Comparison of ENCODE assay signal across 13 cellular contexts in genomic region chr3:193844472-193844871, GRCh38.
"Had no signal": no experiment of that assay in that cellular context is flagged by ENCODE, and none has a peak within 500 bp of the region (broad histone marks: within the 10 kb centered on the region; RNA-seq: fewer than 3 reads in every experiment).

No MANE protein-coding gene starts in this region.

- H3K9me3 ChIP-seq: psoas muscle, sigmoid colon had no signal

- H3K9me3 Mint-ChIP-seq: activated naive CD8-positive, alpha-beta T cell treated with anti-CD3 and anti-CD28 coated beads, Interleukin-2, amount 10 ng/mL, durations not matched to agents 7 days and 5 days had no signal

- H3K4me1 Mint-ChIP-seq: activated naive CD8-positive, alpha-beta T cell treated with anti-CD3 and anti-CD28 coated beads, Interleukin-2, amount 10 ng/mL, durations not matched to agents 7 days and 5 days had no signal

- H3K36me3 Mint-ChIP-seq: activated naive CD8-positive, alpha-beta T cell treated with anti-CD3 and anti-CD28 coated beads, Interleukin-2, amount 10 ng/mL, durations not matched to agents 7 days and 5 days had no signal

- DNase-seq: activated CD4-positive, alpha-beta T cell treated with anti-CD3 and anti-CD28 coated beads for 1 hour; activated CD4-positive, alpha-beta T cell treated with anti-CD3 and anti-CD28 coated beads, Interleukin-2, amount 50 U/mL, for 48 hours; activated gamma-delta T cell; activated naive CD8-positive, alpha-beta T cell treated with anti-CD3 and anti-CD28 coated beads, Interleukin-2, amount 10 ng/mL, durations not matched to agents 7 days and 5 days; activated T-cell treated with anti-CD3 and anti-CD28 coated beads, Interleukin-2, amount 50 U/mL, for 48 hours; anterior cingulate cortex; dorsolateral prefrontal cortex; midbrain; naive thymus-derived CD4-positive, alpha-beta T cell; psoas muscle; sigmoid colon; stimulated activated CD4-positive, alpha-beta T cell treated with anti-CD3 and anti-CD28 coated beads, Interleukin-12 subunit alpha, Interleukin-12 subunit beta, amount 100 ng/mL, for 4 hours; stimulated activated naive CD4-positive, alpha-beta T cell had no signal

- H3K4me3 Mint-ChIP-seq: activated naive CD8-positive, alpha-beta T cell treated with anti-CD3 and anti-CD28 coated beads, Interleukin-2, amount 10 ng/mL, durations not matched to agents 7 days and 5 days; naive thymus-derived CD4-positive, alpha-beta T cell had no signal

- H3K27ac Mint-ChIP-seq: activated naive CD8-positive, alpha-beta T cell treated with anti-CD3 and anti-CD28 coated beads, Interleukin-2, amount 10 ng/mL, durations not matched to agents 7 days and 5 days; naive thymus-derived CD4-positive, alpha-beta T cell had no signal

- H3K36me3 ChIP-seq: sigmoid colon had no signal

- ATAC-seq: naive thymus-derived CD4-positive, alpha-beta T cell; psoas muscle had no signal

- H3K27me3 ChIP-seq: sigmoid colon had no signal

- H3K4me1 ChIP-seq: psoas muscle had no signal

- H3K4me3 ChIP-seq: dorsolateral prefrontal cortex, psoas muscle, sigmoid colon had no signal

- H3K27ac ChIP-seq: dorsolateral prefrontal cortex, psoas muscle, sigmoid colon had no signal
